In the genomic region with DNA sequence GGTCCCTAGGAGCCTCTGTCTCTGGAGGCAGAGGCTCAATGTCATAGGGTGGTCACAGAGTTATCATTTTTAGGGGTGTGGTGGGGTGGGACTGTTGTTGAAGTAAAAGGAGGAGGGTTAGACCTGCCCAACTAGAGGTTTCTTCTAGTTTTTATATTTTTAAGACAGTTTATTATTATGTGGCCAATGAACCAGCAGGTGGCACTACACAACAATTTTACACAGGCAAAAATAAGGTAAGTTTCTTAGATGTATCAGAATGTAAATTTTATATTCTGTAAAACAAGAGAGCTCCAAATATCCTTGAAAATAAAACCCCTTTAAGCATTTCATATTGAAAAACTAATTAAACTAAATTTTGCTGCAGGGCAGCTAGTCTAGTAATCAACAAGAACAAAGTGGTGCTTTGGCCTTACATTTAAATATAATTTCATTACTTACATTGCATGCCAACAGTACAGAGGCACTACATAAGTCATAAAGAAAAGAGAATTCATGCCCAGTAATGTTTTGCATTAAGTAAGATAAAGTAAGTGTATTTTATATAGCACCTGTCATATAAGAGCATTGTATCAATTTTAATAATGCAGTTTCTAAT, we compare ENCODE assay signal across 8 cellular contexts. TPM values are rescaled to one million over a fixed set of nuclear protein-coding genes. Genes with fewer than 3 reads are reported as not detected.
DNase-seq lines count a peak whose midpoint lies in the region; ATAC-seq and TF ChIP-seq lines count a peak whose summit lies in the region.

No MANE protein-coding gene starts in this region.

- ATAC-seq in HG03439 (IDR thresholded peaks at IDR 0.05; ENCODE audit: unreplicated experiment): no peak

- H3K27me3 ChIP-seq in BE2C (no peaks in the 10 kb centered on the region), iPS DF 6.9 (ENCODE audit: control insufficient read depth, insufficient read depth, low read length) (no peaks in the 10 kb centered on the region)

- H3K9me3 ChIP-seq in BE2C (no peaks in the 10 kb centered on the region), iPS DF 6.9 (ENCODE audit: control insufficient read depth, insufficient read depth, low read length) (no peaks in the 10 kb centered on the region)

- H3K4me1 ChIP-seq in BE2C (no peaks in the 10 kb centered on the region; the same call in 1 of the 2 replicates), iPS DF 6.9 (ENCODE audit: control insufficient read depth, insufficient read depth, low read length) (no peaks in the 10 kb centered on the region)

- TF ChIP-seq CTCF in BE2C (IDR thresholded peaks at IDR 0.05; ENCODE audit: low read depth, low read length): peak; percentile 62
- peak; percentile 35; the same call in 2 of the 3 replicates for TF ChIP-seq CTCF in GM12872 (IDR thresholded peaks at IDR 0.05; ENCODE audit: insufficient read depth, low read depth, low read length)

- no peak overlapping the region for H3K4me3 ChIP-seq in BE2C (ENCODE audit: low read depth, low read length)
- no peak overlapping the region for H3K4me3 ChIP-seq in iPS DF 6.9 (ENCODE audit: low read length)

- H3K27ac ChIP-seq in iPS DF 6.9 (ENCODE audit: low read length): no peak overlapping the region

- H3K36me3 ChIP-seq in BE2C (no peaks in the 10 kb centered on the region), iPS DF 6.9 (ENCODE audit: control insufficient read depth, insufficient read depth, low read length) (no peaks in the 10 kb centered on the region)

- DNase-seq in BE2C (peak; percentile 36), NCI-H128 (lab: John Stamatoyannopoulos, UW; ENCODE audit: unreplicated experiment) (peak; percentile 21), iPS DF 6.9 (ENCODE audit: low read depth, low spot score) (peak; percentile 18)
- peak; percentile 15 for DNase-seq in activated naive CD4-positive, alpha-beta T cell treated with anti-CD3 and anti-CD28 coated beads, Interleukin-2, amount 50 U/mL, for 16 hours
- DNase-seq in stimulated activated CD4-positive, alpha-beta T cell treated with anti-CD3 and anti-CD28 coated beads, TNF-alpha, amount 100 ng/mL, for 48 hours (ENCODE audit: low read depth in 3 of 3): peak in 2 of 3 donors; percentile 3 to 15
- no peak for DNase-seq in activated CD4-positive, CD25-positive, alpha-beta regulatory T cell (lab: John Stamatoyannopoulos, UW)

RNA-seq across cellular contexts. Expression of a gene that starts 22.2 kb away (rescaled TPM):
- polyA plus RNA-seq in BE2C (2012; ENCODE audit: insufficient read depth, insufficient read length, low read depth): not detected

Comparison
In these comparisons a context has a peak if more than half of its experiments do, and no peak if none do; other contexts are left out.
1. DNase-seq: peak in BE2C (single experiment), NCI-H128 (single experiment), activated naive CD4-positive, alpha-beta T cell treated with anti-CD3 and anti-CD28 coated beads, Interleukin-2, amount 50 U/mL, for 16 hours (single experiment), iPS DF 6.9 (single experiment) and stimulated activated CD4-positive, alpha-beta T cell treated with anti-CD3 and anti-CD28 coated beads, TNF-alpha, amount 100 ng/mL, for 48 hours (2 of 3); none in activated CD4-positive, CD25-positive, alpha-beta regulatory T cell (0 of 4).